ENCODE assay signal across 23 cellular contexts in genomic region chr4:121712783-121713182, GRCh38. TPM values are rescaled to one million over a fixed set of nuclear protein-coding genes. Genes with fewer than 3 reads are reported as not detected.
A peak's percentile ranks its signal among the peaks of the same experiment; 100 is the strongest.
DNase-seq lines count a peak whose midpoint lies in the region; ATAC-seq and TF ChIP-seq lines count a peak whose summit lies in the region.
"Had no signal": no experiment of that assay in that cellular context is flagged by ENCODE, and none has a peak within 500 bp of the region (broad histone marks: within the 10 kb centered on the region; RNA-seq: fewer than 3 reads in every experiment).

No MANE protein-coding gene starts in this region.

- H3K4me3 ChIP-seq in left ventricle myocardium inferior: no peak overlapping the region
- no peak overlapping the region for H3K4me3 ChIP-seq in SJCRH30
- no peak overlapping the region for H3K4me3 ChIP-seq in hepatocyte
- H3K4me3 ChIP-seq in uterus: no peak overlapping the region
- H3K4me3 ChIP-seq in esophagus muscularis mucosa: no peak overlapping the region
- H3K4me3 ChIP-seq: BLaER1 treated with 17β-estradiol and CSF1 and Interleukin-3, amounts not matched to agents 10 nM and 100 nM; Peyer's patch had no signal

- no peaks in the 10 kb centered on the region for H3K9me2 ChIP-seq in hepatocyte (replicated peaks; ENCODE audit: insufficient read depth)

- in situ Hi-C loops in GM13977 (cut with MboI; ENCODE audit: low pct_unique_long_range_greater_than_20kb, low sequenced_read_pairs, unreplicated experiment): no loop called here

- no peaks in the 10 kb centered on the region for H4K20me1 ChIP-seq in hepatocyte (ENCODE audit: insufficient read depth, poor library complexity, severe bottlenecking)
- H4K20me1 ChIP-seq: BLaER1 treated with 17β-estradiol and CSF1 and Interleukin-3, amounts not matched to agents 10 nM and 100 nM had no signal

- TF ChIP-seq CTCF in left ventricle myocardium inferior (IDR thresholded peaks at IDR 0.05; ENCODE audit: borderline replicate concordance) (no peak), hepatocyte (IDR thresholded peaks at IDR 0.05; ENCODE audit: poor library complexity) (no peak), uterus (IDR thresholded peaks at IDR 0.05) (no peak), GM13977 (IDR thresholded peaks at IDR 0.05; ENCODE audit: extremely low read depth, insufficient read depth, missing control alignments) (no peak), esophagus muscularis mucosa (IDR thresholded peaks at IDR 0.05) (no peak)

- H3K27me3 ChIP-seq in left ventricle myocardium inferior (ENCODE audit: low read depth) (no peaks in the 10 kb centered on the region), SJCRH30 (no peaks in the 10 kb centered on the region), hepatocyte (no peaks in the 10 kb centered on the region), uterus (no peaks in the 10 kb centered on the region), esophagus muscularis mucosa (no peaks in the 10 kb centered on the region)
- H3K27me3 ChIP-seq: BLaER1 treated with 17β-estradiol and CSF1 and Interleukin-3, amounts not matched to agents 10 nM and 100 nM; Peyer's patch had no signal

- no peak overlapping the region for H2AFZ ChIP-seq in hepatocyte

- 92% methylated on average over 4 of the region's 4 CpGs for WGBS in hepatocyte (ENCODE audit: low lambda C conversion rate, missing lambda C conversion rate)
- WGBS in esophagus muscularis mucosa: 88% methylated on average over 4 of the region's 4 CpGs

- no peak for ATAC-seq in Right ventricle myocardium inferior
- ATAC-seq: CD8-positive, alpha-beta T cell had no signal

- DNase-seq in left ventricle myocardium inferior (no peak), Right ventricle myocardium inferior (ENCODE audit: missing footprints) (no peak), SJCRH30 (no peak), hepatocyte (ENCODE audit: low spot score) (no peak), uterus (no peak), GM13977 (ENCODE audit: low spot score) (no peak), esophagus muscularis mucosa (ENCODE audit: extremely low spot score) (no peak), cerebellum (ENCODE audit: low spot score) (no peak)
- DNase-seq: CD8-positive, alpha-beta T cell; DMS53; GOT3; Kasumi-1; MM.1S; NCI-H1092; NCI-H146; NCI-H2029 treated with DMSO at 0.1 percent for 48 hours; NCI-H2171 treated with DMSO at 0.1 percent for 48 hours; NCI-H446 treated with DMSO at 0.1 percent for 48 hours; NCI-H69; Peyer's patch; SHP77 had no signal

- peaks cover 14% of the 10 kb centered on the region for H3K4me1 ChIP-seq in left ventricle myocardium inferior
- peaks cover 17% of the 10 kb centered on the region for H3K4me1 ChIP-seq in SJCRH30
- peaks cover 9% of the 10 kb centered on the region for H3K4me1 ChIP-seq in hepatocyte (ENCODE audit: insufficient read depth)
- H3K4me1 ChIP-seq in uterus: no peaks in the 10 kb centered on the region
- peaks cover 6 to 11% (median 7%) of the 10 kb centered on the region in 4 donors for H3K4me1 ChIP-seq in esophagus muscularis mucosa
- H3K4me1 ChIP-seq: Peyer's patch had no signal

- no peaks in the 10 kb centered on the region for H3K79me2 ChIP-seq in hepatocyte

- H3K4me2 ChIP-seq in hepatocyte: no peak overlapping the region
- H3K4me2 ChIP-seq: BLaER1 treated with 17β-estradiol and CSF1 and Interleukin-3, amounts not matched to agents 10 nM and 100 nM had no signal

- H3K27ac ChIP-seq in left ventricle myocardium inferior (replicated peaks) (peak overlapping the region; percentile 82), SJCRH30 (peak overlapping the region; percentile 79; the same call in 1 of the 2 replicates), hepatocyte (peak overlapping the region; percentile 93), uterus (peak overlapping the region; percentile 22 to 85), esophagus muscularis mucosa (replicated peaks in 1 of 4) (peak overlapping the region in 2 of 4 donors; percentile 73 to 79)
- H3K27ac ChIP-seq: BLaER1 treated with 17β-estradiol and CSF1 and Interleukin-3, amounts not matched to agents 10 nM and 100 nM had no signal

- intact Hi-C loops in left ventricle myocardium inferior (cut with micrococcal nuclease): no loop called here
- intact Hi-C loops in Right ventricle myocardium inferior (cut with DNase I): no loop called here
- intact Hi-C loops in uterus (cut with DNase I; ENCODE audit: low total_unique reads): no loop called here
- intact Hi-C loops in esophagus muscularis mucosa (cut with DNase I): no loop called here

- no peak for TF ChIP-seq POLR2A in uterus (IDR thresholded peaks at IDR 0.05)
- TF ChIP-seq POLR2A in esophagus muscularis mucosa (IDR thresholded peaks at IDR 0.05; ENCODE audit: low read depth): no peak

- no peaks in the 10 kb centered on the region for H3K36me3 ChIP-seq in left ventricle myocardium inferior
- no peaks in the 10 kb centered on the region for H3K36me3 ChIP-seq in SJCRH30
- H3K36me3 ChIP-seq in hepatocyte (replicated peaks; ENCODE audit: insufficient read depth, low read depth): no peaks in the 10 kb centered on the region
- no peaks in the 10 kb centered on the region for H3K36me3 ChIP-seq in uterus
- no peaks in the 10 kb centered on the region for H3K36me3 ChIP-seq in esophagus muscularis mucosa
- H3K36me3 ChIP-seq: BLaER1 treated with 17β-estradiol and CSF1 and Interleukin-3, amounts not matched to agents 10 nM and 100 nM; Peyer's patch had no signal

- no peaks in the 10 kb centered on the region for H3K9me3 ChIP-seq in left ventricle myocardium inferior (replicated peaks)
- no peaks in the 10 kb centered on the region for H3K9me3 ChIP-seq in SJCRH30 (replicated peaks)
- H3K9me3 ChIP-seq in hepatocyte (ENCODE audit: low read depth): no peaks in the 10 kb centered on the region
- no peaks in the 10 kb centered on the region for H3K9me3 ChIP-seq in uterus
- no peaks in the 10 kb centered on the region for H3K9me3 ChIP-seq in esophagus muscularis mucosa
- H3K9me3 ChIP-seq: BLaER1 treated with 17β-estradiol and CSF1 and Interleukin-3, amounts not matched to agents 10 nM and 100 nM; Peyer's patch had no signal

- no peak for TF ChIP-seq EP300 in esophagus muscularis mucosa (IDR thresholded peaks at IDR 0.05)

RNA-seq across cellular contexts. Expression of gene ANXA5, which starts 16.0 kb away (rescaled TPM):
- total RNA-seq in left ventricle myocardium inferior (99.7 TPM), Right ventricle myocardium inferior (136 TPM), hepatocyte (505 and 508 TPM in 2 replicates), uterus (100 to 1,000 TPM; 255 to 353 (median 316) TPM), esophagus muscularis mucosa (100 to 1,000 TPM; 242 to 338 (median 270) TPM), cerebellum (57.4 TPM)
- 442 and 448 TPM in 2 replicates for total RNA-seq in SJCRH30 (2014; rRNA removed; shearing (Covaris generic))
- 692 and 718 TPM in 2 replicates for polyA plus RNA-seq in hepatocyte

RNA-seq across cellular contexts. Expression of gene SMIM43, which starts 52.2 kb away (rescaled TPM):
- total RNA-seq in left ventricle myocardium inferior: not detected
- total RNA-seq in Right ventricle myocardium inferior: not detected
- 0.08 TPM in 1 of 2 replicates, not detected in the other for total RNA-seq in SJCRH30 (2014; rRNA removed; shearing (Covaris generic))
- 0.08 TPM in 1 of 2 replicates, not detected in the other for total RNA-seq in hepatocyte
- polyA plus RNA-seq in hepatocyte: 0.95 TPM in 1 of 2 replicates, not detected in the other
- under 1 TPM in 1 of 4 donors, not detected in 3; 0.41 TPM for total RNA-seq in uterus
- 1 to 10 TPM in 1 of 4 donors, under 1 TPM in 3; 0.46 to 1.2 (median 0.66) TPM for total RNA-seq in esophagus muscularis mucosa
- total RNA-seq in cerebellum: not detected
- total RNA-seq: Peyer's patch had no signal
- polyA plus RNA-seq: IgD-negative memory B cell had no signal
